Comparison of ENCODE assay signal across 19 cellular contexts in the genomic region with DNA sequence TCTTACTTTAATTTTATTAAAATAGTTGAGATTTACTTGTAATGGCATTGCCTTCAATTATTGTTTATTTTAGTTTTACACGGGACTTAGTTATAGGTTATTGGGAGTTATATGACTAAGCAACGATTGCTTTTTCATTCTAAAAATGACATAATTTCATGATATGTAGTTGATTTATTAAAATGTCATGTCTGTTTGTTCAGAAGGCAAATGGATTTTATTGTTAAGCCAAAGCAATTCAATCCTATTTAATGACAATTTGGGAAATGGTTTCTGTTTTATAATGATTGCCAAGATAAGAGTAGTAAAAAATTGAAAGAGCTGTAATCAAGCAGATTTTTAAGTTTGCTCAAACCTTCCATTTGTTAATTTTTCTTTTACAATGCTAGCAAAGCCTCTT.
DNase-seq lines count a peak whose midpoint lies in the region; ATAC-seq, FAIRE-seq and TF ChIP-seq lines count a peak whose summit lies in the region.
"Had no signal": no experiment of that assay in that cellular context is flagged by ENCODE, and none has a peak within 500 bp of the region (broad histone marks: within the 10 kb centered on the region; RNA-seq: fewer than 3 reads in every experiment).

No MANE protein-coding gene starts in this region.

- ATAC-seq in Panc1: no peak
- no peak for ATAC-seq in lower lobe of right lung
- ATAC-seq: A549 had no signal

- no peak overlapping the region for H4K5ac ChIP-seq in H1 (ENCODE audit: insufficient read length, low read depth, low read length)

- H3K56ac ChIP-seq in H1 (replicated peaks; ENCODE audit: insufficient read length, low read depth, low read length): no peak overlapping the region

- no peak for TF ChIP-seq EP300 in H1 (IDR thresholded peaks at IDR 0.05; ENCODE audit: borderline replicate concordance in 1 of 2, low read depth in 2 of 2, low read length in 2 of 2)

- no peak overlapping the region for H2BK120ac ChIP-seq in H1 (replicated peaks; ENCODE audit: low read depth, low read length)

- H3K27ac ChIP-seq in HEK293 (ENCODE audit: extremely low read depth, low read depth, low read length) (no peak overlapping the region), Panc1 (ENCODE audit: low read length) (peak overlapping the region; percentile 30; the same call in 1 of the 2 replicates), H1 (ENCODE audit: low read depth, low read length) (no peak overlapping the region), smooth muscle cell (ENCODE audit: low read depth) (peak overlapping the region; percentile 91), lower lobe of right lung (no peak overlapping the region)
- H3K27ac ChIP-seq: A549, C4-2B, HL-60 had no signal

- H3K23ac ChIP-seq in H1 (ENCODE audit: insufficient read length): no peak overlapping the region

- H2BK12ac ChIP-seq in H1 (ENCODE audit: low read depth, low read length): no peak overlapping the region

- 84% methylated on average over 2 of the region's 2 CpGs; no CpG with 5 or more reads in 1 of the 2 experiments for WGBS in H1 (ENCODE audit: extremely low coverage in 1 of 2, insufficient coverage in 1 of 2, insufficient read length in 1 of 2, insufficient replicate concordance in 2 of 2, low coverage in 1 of 2, low lambda C conversion rate in 2 of 2, missing lambda C conversion rate in 1 of 2), 2 experiments
- WGBS in smooth muscle cell (ENCODE audit: low lambda C conversion rate): 74% methylated on average over 2 of the region's 2 CpGs

- H3K4me2 ChIP-seq in H1 (ENCODE audit: insufficient read depth in 1 of 2, low read depth in 2 of 2, low read length in 2 of 2) (no peak overlapping the region), smooth muscle cell (peak overlapping the region; percentile 1)
- H3K4me2 ChIP-seq: A549 had no signal

- H2AFZ ChIP-seq in H1 (ENCODE audit: low read length): no peak overlapping the region
- no peak overlapping the region for H2AFZ ChIP-seq in smooth muscle cell (ENCODE audit: low read depth)

- H4K91ac ChIP-seq in H1 (replicated peaks; ENCODE audit: insufficient read length, low read length): no peak overlapping the region

- peak; percentile 32 for FAIRE-seq in H1 (lab: Jason Lieb, UNC)
- FAIRE-seq: A549, D721Med, GM19239 had no signal

- H3K27me3 ChIP-seq in Panc1 (ENCODE audit: control insufficient read depth, insufficient read depth, low read length) (no peaks in the 10 kb centered on the region), H1 (replicated peaks in 1 of 4; ENCODE audit: control insufficient read depth in 3 of 4, extremely low read depth in 1 of 4, insufficient read depth in 3 of 4, low read length in 3 of 4) (no peaks in the 10 kb centered on the region), smooth muscle cell (ENCODE audit: low read depth) (no peaks in the 10 kb centered on the region), lower lobe of right lung (ENCODE audit: low read depth) (no peaks in the 10 kb centered on the region)

- H2AK5ac ChIP-seq in H1 (ENCODE audit: low read depth, low read length): no peak overlapping the region

- no peak overlapping the region for H2BK20ac ChIP-seq in H1 (ENCODE audit: low read length)

- H4K8ac ChIP-seq in H1 (ENCODE audit: extremely low read depth, insufficient read depth, low read length): no peak overlapping the region

- peaks cover 0 to 2% of the 10 kb centered on the region in 2 experiments; a peak in 1 of 3 replicates for H3K36me3 ChIP-seq in HEK293 (ENCODE audit: control insufficient read depth in 2 of 2, insufficient read depth in 1 of 2, low read length in 2 of 2)
- no peaks in the 10 kb centered on the region; the same call in 1 of the 2 replicates for H3K36me3 ChIP-seq in Panc1 (ENCODE audit: control insufficient read depth, insufficient read depth, low read length)
- H3K36me3 ChIP-seq in H1 (ENCODE audit: control insufficient read depth in 2 of 4, insufficient read depth in 4 of 4, low read length in 3 of 4): peaks cover 0 to 25% (median 9%) of the 10 kb centered on the region in 4 experiments; a peak in 7 of 8 replicates
- no peaks in the 10 kb centered on the region for H3K36me3 ChIP-seq in smooth muscle cell (ENCODE audit: low read depth)
- H3K36me3 ChIP-seq in lower lobe of right lung: peaks cover 13% of the 10 kb centered on the region
- H3K36me3 ChIP-seq: BE2C had no signal

- in situ Hi-C loops in Panc1 (cut with HindIII; ENCODE audit: low pct_unique_long_range_greater_than_20kb, low sequenced_read_pairs): no loop called here

- H4K20me1 ChIP-seq in H1 (replicated peaks in 1 of 2; ENCODE audit: control insufficient read depth in 1 of 2, insufficient read depth in 2 of 2, low read length in 2 of 2) (no peaks in the 10 kb centered on the region), smooth muscle cell (ENCODE audit: low read depth) (no peaks in the 10 kb centered on the region)

- no peak overlapping the region for H3K4ac ChIP-seq in H1 (replicated peaks; ENCODE audit: insufficient read length, low read depth, low read length)

- no peaks in the 10 kb centered on the region for H3K79me1 ChIP-seq in H1 (ENCODE audit: low read depth, low read length)

- POLR2A ChIA-PET in HEK293 (lab: Yijun Ruan, JAX) (no interaction called here), Panc1 (lab: Charles Lee) (no interaction called here), H1 (lab: Charles Lee; ENCODE audit: partially characterized antibody) (no interaction called here)

- CTCF ChIA-PET in HEK293 (lab: Yijun Ruan, JAX) (no interaction called here), Panc1 (lab: Charles Lee) (no interaction called here), H1 (lab: Charles Lee; ENCODE audit: partially characterized antibody) (interaction anchor here (1.6 kb wide), 2 partner anchors 10 to 188 kb away, joined by 3 to 6 read pairs; no protein-coding TSS in a partner anchor)

- H3K4me1 ChIP-seq in HEK293 (ENCODE audit: control insufficient read depth, insufficient read depth, low read length) (peaks cover 33% of the 10 kb centered on the region), Panc1 (ENCODE audit: control insufficient read depth, insufficient read depth, low read length) (peaks cover 21% of the 10 kb centered on the region), H1 (replicated peaks in 1 of 4; ENCODE audit: control insufficient read depth in 3 of 4, insufficient read depth in 4 of 4, low read length in 3 of 4) (peaks cover 3 to 26% (median 20%) of the 10 kb centered on the region in 4 experiments), smooth muscle cell (ENCODE audit: low read depth) (peaks cover 5% of the 10 kb centered on the region), lower lobe of right lung (peaks cover 16% of the 10 kb centered on the region)
- H3K4me1 ChIP-seq: BE2C had no signal

- H2BK15ac ChIP-seq in H1 (ENCODE audit: low read length): no peak overlapping the region

- H3K9ac ChIP-seq in H1 (replicated peaks in 1 of 4; ENCODE audit: extremely low read depth in 1 of 4, low read depth in 3 of 4, low read length in 3 of 4) (no peak overlapping the region), smooth muscle cell (ENCODE audit: low read depth) (no peak overlapping the region)

- intact Hi-C loops in Panc1 (cut with micrococcal nuclease; ENCODE audit: unreplicated experiment) (no loop called here), lower lobe of right lung (cut with DNase I) (no loop called here)

- BruUV-seq in Panc1 (replicated peaks; lab: Mats Ljungman, UMichigan): no TSS peak

- DNase-seq in Panc1 (ENCODE audit: low read depth, low spot score) (no peak), H1 (ENCODE audit: low read depth in 1 of 2, low spot score in 2 of 2) (no peak), smooth muscle cell (lab: John Stamatoyannopoulos, UW; ENCODE audit: unreplicated experiment) (no peak), 8988T (no peak), lower lobe of right lung (no peak)
- no peak for DNase-seq in activated CD8-positive, alpha-beta memory T cell treated with anti-CD3 and anti-CD28 coated beads, Interleukin-2, amount 50 U/mL, for 48 hours
- DNase-seq: BE2C; CD4-positive, alpha-beta memory T cell; COR-L47; DMS153; DMS79 treated with DMSO at 0.1 percent for 48 hours; EL; H7 had no signal

- no peak overlapping the region for H3K18ac ChIP-seq in H1 (ENCODE audit: extremely low read depth, low read length)

- no peaks in the 10 kb centered on the region for H3K9me3 ChIP-seq in HEK293 (ENCODE audit: control insufficient read depth, insufficient read depth, low read depth, low read length)
- H3K9me3 ChIP-seq in Panc1 (ENCODE audit: control insufficient read depth, insufficient read depth, low read depth, low read length): no peaks in the 10 kb centered on the region
- no peaks in the 10 kb centered on the region for H3K9me3 ChIP-seq in H1 (ENCODE audit: insufficient read depth in 2 of 2, low read depth in 1 of 2, low read length in 1 of 2)
- no peaks in the 10 kb centered on the region for H3K9me3 ChIP-seq in smooth muscle cell (replicated peaks; ENCODE audit: low read depth)
- no peaks in the 10 kb centered on the region for H3K9me3 ChIP-seq in lower lobe of right lung
- H3K9me3 ChIP-seq: A549, BE2C had no signal

- no peak for TF ChIP-seq POLR2A in H1 (IDR thresholded peaks at IDR 0.05; ENCODE audit: control extremely low read depth in 1 of 2, low read depth in 2 of 2, low read length in 2 of 2)

- no peak overlapping the region for H2BK5ac ChIP-seq in H1 (ENCODE audit: low read depth, low read length)

- no peak overlapping the region for H3K4me3 ChIP-seq in HEK293 (ENCODE audit: low read depth, low read length)
- H3K4me3 ChIP-seq in Panc1 (ENCODE audit: low read depth in 2 of 2, low read length in 2 of 2): no peak overlapping the region
- no peak overlapping the region for H3K4me3 ChIP-seq in H1 (ENCODE audit: extremely low read depth in 1 of 4, insufficient read depth in 2 of 4, low read depth in 3 of 4, low read length in 4 of 4)
- H3K4me3 ChIP-seq in smooth muscle cell: no peak overlapping the region
- no peak overlapping the region for H3K4me3 ChIP-seq in lower lobe of right lung
- H3K4me3 ChIP-seq: A549 had no signal

- TF ChIP-seq CTCF in HEK293 (tag by site-specific recombination; IDR thresholded peaks at IDR 0.05) (no peak), Panc1 (IDR thresholded peaks at IDR 0.05) (no peak), H1 (IDR thresholded peaks at IDR 0.05; ENCODE audit: control extremely low read depth in 1 of 3, insufficient read depth in 1 of 3, low read depth in 1 of 3, low read length in 3 of 3) (no peak), smooth muscle cell (IDR thresholded peaks at IDR 0.05; ENCODE audit: borderline replicate concordance, insufficient read depth, poor library complexity, severe bottlenecking) (no peak), lower lobe of right lung (IDR thresholded peaks at IDR 0.05) (no peak)

- peaks cover 2% of the 10 kb centered on the region; the same call in 1 of the 2 replicates for H3K23me2 ChIP-seq in H1 (ENCODE audit: low read depth, low read length)

- no peak for TF ChIP-seq RAD21 in H1 (IDR thresholded peaks at IDR 0.05 in 1 of 2, conservative IDR thresholded peaks at IDR 0.05 in 1 of 2; ENCODE audit: low read depth in 2 of 2, low read length in 2 of 2)

- peaks cover 0 to 26% of the 10 kb centered on the region in 2 experiments; a peak in 2 of 4 replicates for H3K79me2 ChIP-seq in H1 (ENCODE audit: control insufficient read depth in 1 of 2, insufficient read depth in 2 of 2, low read length in 2 of 2)
- H3K79me2 ChIP-seq in smooth muscle cell (ENCODE audit: low read depth): peaks cover 29% of the 10 kb centered on the region

- no peak overlapping the region for H3K14ac ChIP-seq in H1 (ENCODE audit: insufficient read length)

- peaks cover 11% of the 10 kb centered on the region for H3F3A ChIP-seq in smooth muscle cell (ENCODE audit: low read depth)

Comparison
In these comparisons a context has a peak if more than half of its experiments do, and no peak if none do; other contexts are left out.
1. H3K27ac ChIP-seq: peak in Panc1 (single experiment) and smooth muscle cell (single experiment); none in HEK293 (single experiment), H1 (single experiment) and lower lobe of right lung (single experiment).